25 cellular contexts compared by ENCODE assay signal in genomic region chr9:71509054-71509453, GRCh38.
DNase-seq lines count a peak whose midpoint lies in the region; ATAC-seq and TF ChIP-seq lines count a peak whose summit lies in the region.
"Had no signal": no experiment of that assay in that cellular context is flagged by ENCODE, and none has a peak within 500 bp of the region (broad histone marks: within the 10 kb centered on the region; RNA-seq: fewer than 3 reads in every experiment).

No MANE protein-coding gene starts in this region.

- H3K4me1 ChIP-seq in colonic mucosa (no peaks in the 10 kb centered on the region), mesenchymal stem cell (ENCODE audit: control insufficient read depth, insufficient read depth, low read depth, low read length) (peaks cover 2% of the 10 kb centered on the region)
- H3K4me1 ChIP-seq: thyroid gland had no signal

- H3K9ac ChIP-seq in colonic mucosa (ENCODE audit: low read depth in 2 of 2, low read length in 2 of 2) (no peak overlapping the region), mesenchymal stem cell (ENCODE audit: low read length) (peak overlapping the region; percentile 23)

- no peak overlapping the region for H3K4ac ChIP-seq in mesenchymal stem cell (ENCODE audit: low read depth in 1 of 2, low read length in 2 of 2)

- ATAC-seq in GM21526 (IDR thresholded peaks at IDR 0.05; ENCODE audit: low FRiP score, unreplicated experiment), result no peak
- ATAC-seq: CD8-positive, alpha-beta T cell; stimulated activated naive CD8-positive, alpha-beta T cell treated with anti-CD3 and anti-CD28 coated beads, Interleukin-15, Interleukin-2, amounts not matched to agents 100 U/mL and 50 U/mL, for 24 hours had no signal

- H3K9me3 ChIP-seq in colonic mucosa, result no peaks in the 10 kb centered on the region
- H3K9me3 ChIP-seq in mesenchymal stem cell (ENCODE audit: control insufficient read depth, low read length), result no peaks in the 10 kb centered on the region
- H3K9me3 ChIP-seq: thyroid gland had no signal

- H2AK5ac ChIP-seq in mesenchymal stem cell (ENCODE audit: low read length, severe bottlenecking), result no peak overlapping the region

- no peak overlapping the region for H3K14ac ChIP-seq in mesenchymal stem cell (ENCODE audit: low read length in 2 of 2)

- no peak overlapping the region for H4K91ac ChIP-seq in mesenchymal stem cell (ENCODE audit: low read length)

- H4K8ac ChIP-seq in mesenchymal stem cell (ENCODE audit: low read length), result no peak overlapping the region

- no peak for TF ChIP-seq CTCF in colonic mucosa (IDR thresholded peaks at IDR 0.05)

- peak; percentile 10 for DNase-seq in ELR (ENCODE audit: low read depth)
- peak; percentile 58 for DNase-seq in M059J (ENCODE audit: low read depth)
- no peak for DNase-seq in colonic mucosa
- no peak for DNase-seq in mesenchymal stem cell
- no peak for DNase-seq in stimulated activated CD8-positive, alpha-beta memory T cell treated with anti-CD3 and anti-CD28 coated beads, Interleukin-4, amount 100 ng/mL, for 48 hours
- DNase-seq in AG20443 (ENCODE audit: low spot score), result no peak
- DNase-seq: activated CD4-positive, CD25-positive, alpha-beta regulatory T cell treated with anti-CD3 and anti-CD28 coated beads, Interleukin-2, amount 50 U/mL, for 72 hours; activated naive CD4-positive, alpha-beta T cell treated with anti-CD3 and anti-CD28 coated beads, Interleukin-2, amount 10 ng/mL, durations not matched to agents 7 days and 5 days; activated T-cell treated with anti-CD3 and anti-CD28 coated beads, Interleukin-2, amount 50 U/mL, for 48 hours; AML-193; anterior cingulate cortex; caudate nucleus; CD8-positive, alpha-beta T cell; DND-41; foreskin melanocyte; KBM-7; naive B cell; NCI-H1694 treated with DMSO at 0.1 percent for 48 hours; NCI-H774; occipital lobe; Right ventricle myocardium superior; small intestine; stimulated activated naive CD8-positive, alpha-beta T cell treated with anti-CD3 and anti-CD28 coated beads, Interleukin-15, Interleukin-2, amounts not matched to agents 100 U/mL and 50 U/mL, for 24 hours; thyroid gland had no signal

- no peak overlapping the region for H3K4me3 ChIP-seq in colonic mucosa
- H3K4me3 ChIP-seq in mesenchymal stem cell (ENCODE audit: insufficient read depth in 1 of 2, low read depth in 1 of 2, low read length in 2 of 2), result no peak overlapping the region
- H3K4me3 ChIP-seq: thyroid gland had no signal

- no peaks in the 10 kb centered on the region for H3K27me3 ChIP-seq in colonic mucosa
- H3K27me3 ChIP-seq in mesenchymal stem cell (ENCODE audit: control insufficient read depth in 1 of 2, insufficient read depth in 1 of 2, low read length in 2 of 2), result no peaks in the 10 kb centered on the region
- H3K27me3 ChIP-seq: thyroid gland had no signal

- H3K27ac ChIP-seq in colonic mucosa (peak overlapping the region; percentile 38), mesenchymal stem cell (ENCODE audit: low read length, poor library complexity, severe bottlenecking) (no peak overlapping the region)
- H3K27ac ChIP-seq: thyroid gland had no signal

- H3K18ac ChIP-seq in mesenchymal stem cell (ENCODE audit: low read depth in 1 of 2, low read length in 2 of 2), result no peak overlapping the region

- H2BK12ac ChIP-seq in mesenchymal stem cell (ENCODE audit: low read length in 2 of 2), result no peak overlapping the region

- no peak overlapping the region for H2BK15ac ChIP-seq in mesenchymal stem cell (ENCODE audit: low read depth, poor library complexity, severe bottlenecking)

- H2BK120ac ChIP-seq in mesenchymal stem cell (ENCODE audit: low read depth, low read length), result no peak overlapping the region

- H2BK5ac ChIP-seq in mesenchymal stem cell (ENCODE audit: low read depth, low read length, poor library complexity, severe bottlenecking), result no peak overlapping the region

- no peak overlapping the region for H3K23ac ChIP-seq in mesenchymal stem cell (ENCODE audit: low read length in 2 of 2)

- no peaks in the 10 kb centered on the region for H3K36me3 ChIP-seq in colonic mucosa
- H3K36me3 ChIP-seq in mesenchymal stem cell (ENCODE audit: control insufficient read depth in 1 of 2, insufficient read depth in 2 of 2, low read depth in 1 of 2, low read length in 2 of 2), result no peaks in the 10 kb centered on the region
- H3K36me3 ChIP-seq: thyroid gland had no signal

- no peaks in the 10 kb centered on the region for H3K79me1 ChIP-seq in mesenchymal stem cell (replicated peaks; ENCODE audit: low read length, poor library complexity, severe bottlenecking)

- H2AFZ ChIP-seq in mesenchymal stem cell (ENCODE audit: low read depth, low read length), result no peak overlapping the region

- no peak overlapping the region for H3K4me2 ChIP-seq in mesenchymal stem cell (ENCODE audit: low read length, poor library complexity, severe bottlenecking)

- intact Hi-C loops in colonic mucosa (cut with DNase I), result no loop called here

Comparison
In these comparisons a context has a peak if more than half of its experiments do, and no peak if none do; other contexts are left out.
1. DNase-seq: peak in ELR (single experiment) and M059J (single experiment); none in colonic mucosa (single experiment), mesenchymal stem cell (single experiment), stimulated activated CD8-positive, alpha-beta memory T cell treated with anti-CD3 and anti-CD28 coated beads, Interleukin-4, amount 100 ng/mL, for 48 hours (single experiment) and AG20443 (single experiment).